ENCODE assay signal across 8 cellular contexts in genomic region chr3:115147329-115148141, GRCh38. TPM values are rescaled to one million over a fixed set of nuclear protein-coding genes. Genes with fewer than 3 reads are reported as not detected.
A peak's percentile ranks its signal among the peaks of the same experiment; 100 is the strongest.
DNase-seq lines count a peak whose midpoint lies in the region; ATAC-seq and TF ChIP-seq lines count a peak whose summit lies in the region.

No MANE protein-coding gene starts in this region.

- DNase-seq in GM13976 (ENCODE audit: low spot score) (peak; percentile 91), NCI-H1436 treated with DMSO at 0.1 percent for 48 hours (lab: John Stamatoyannopoulos, UW) (peak; percentile 100), T-helper 1 cell (peak; percentile 92 to 99 (median 97)), amniotic stem cell (lab: John Stamatoyannopoulos, UW) (peak; percentile 100), heart right ventricle (peak; percentile 98 to 100), pons (ENCODE audit: low spot score) (peak; percentile 100), type B pancreatic cell (ENCODE audit: extremely low spot score, unreplicated experiment) (peak; percentile 95)

- H3K27me3 Mint-ChIP-seq in type B pancreatic cell, result no peaks in the 10 kb centered on the region

- in situ Hi-C loops in GM13976 (cut with MboI; ENCODE audit: low sequenced_read_pairs, unreplicated experiment), result no loop called here

- H3K9me3 Mint-ChIP-seq in type B pancreatic cell, result no peaks in the 10 kb centered on the region

- no peaks in the 10 kb centered on the region for H3K27me3 ChIP-seq in heart right ventricle

- WGBS in heart right ventricle, 2 donors, result 1% methylated on average over 54 of the region's 54 CpGs

- H3K4me1 ChIP-seq in heart right ventricle, result peaks cover 0 to 26% (median 16%) of the 10 kb centered on the region in 9 donors

- TF ChIP-seq CTCF in GM13976 (IDR thresholded peaks at IDR 0.05; ENCODE audit: borderline replicate concordance, control extremely low read depth, extremely low read depth, insufficient read depth, missing control alignments) (no peak), heart right ventricle (IDR thresholded peaks at IDR 0.05) (peak in 2 of 9 donors; percentile 17 to 22), type B pancreatic cell (conservative IDR thresholded peaks at IDR 0.05) (no peak)

- H3K4me3 Mint-ChIP-seq in type B pancreatic cell, result peak overlapping the region; percentile 98

- no peaks in the 10 kb centered on the region for H3K9me3 ChIP-seq in heart right ventricle

- H3K4me1 Mint-ChIP-seq in type B pancreatic cell (ENCODE audit: unreplicated experiment), result peaks cover 10% of the 10 kb centered on the region

- peak overlapping the region; percentile 94 to 99 (median 97) for H3K27ac ChIP-seq in heart right ventricle

- ATAC-seq in HG02852 (IDR thresholded peaks at IDR 0.05; ENCODE audit: unreplicated experiment) (peak; percentile 79), heart right ventricle (peak; percentile 88 to 96 (median 93))

- peak overlapping the region; percentile 99 for H3K27ac Mint-ChIP-seq in type B pancreatic cell

- no peaks in the 10 kb centered on the region for H3K36me3 ChIP-seq in heart right ventricle

- H3K4me3 ChIP-seq in heart right ventricle, result peak overlapping the region; percentile 61 to 94 (median 86)

- intact Hi-C loops in heart right ventricle (cut with DNase I), result loop anchor here in 7 of 10 donors (2.0 to 10.0 kb wide), 6 partner anchors 45 to 765 kb away; no protein-coding TSS in a partner anchor

- H3K36me3 Mint-ChIP-seq in type B pancreatic cell, result no peaks in the 10 kb centered on the region

RNA-seq across cellular contexts. Expression of gene ZBTB20, which starts 0.4 kb away (rescaled TPM):
- 100 to 1,000 TPM in 3 of 10 donors, 10 to 100 TPM in 7; 44.1 to 105 (median 94.8) TPM for total RNA-seq in heart right ventricle
- 1 to 10 TPM in 1 of 2 donors, under 1 TPM in 1; 0.57 to 7.4 TPM for polyA plus RNA-seq in heart right ventricle
- 7.6 and 14.4 TPM in 2 replicates for total RNA-seq in type B pancreatic cell (ENCODE audit: low replicate concordance)

Comparison
In these comparisons a context has a peak if more than half of its experiments do, and no peak if none do; other contexts are left out.
1. Peak in every context shown above with its lines: DNase-seq, ATAC-seq, H3K4me3 ChIP-seq and H3K27ac ChIP-seq.